1 cellular context compared by ENCODE assay signal in the genomic region with DNA sequence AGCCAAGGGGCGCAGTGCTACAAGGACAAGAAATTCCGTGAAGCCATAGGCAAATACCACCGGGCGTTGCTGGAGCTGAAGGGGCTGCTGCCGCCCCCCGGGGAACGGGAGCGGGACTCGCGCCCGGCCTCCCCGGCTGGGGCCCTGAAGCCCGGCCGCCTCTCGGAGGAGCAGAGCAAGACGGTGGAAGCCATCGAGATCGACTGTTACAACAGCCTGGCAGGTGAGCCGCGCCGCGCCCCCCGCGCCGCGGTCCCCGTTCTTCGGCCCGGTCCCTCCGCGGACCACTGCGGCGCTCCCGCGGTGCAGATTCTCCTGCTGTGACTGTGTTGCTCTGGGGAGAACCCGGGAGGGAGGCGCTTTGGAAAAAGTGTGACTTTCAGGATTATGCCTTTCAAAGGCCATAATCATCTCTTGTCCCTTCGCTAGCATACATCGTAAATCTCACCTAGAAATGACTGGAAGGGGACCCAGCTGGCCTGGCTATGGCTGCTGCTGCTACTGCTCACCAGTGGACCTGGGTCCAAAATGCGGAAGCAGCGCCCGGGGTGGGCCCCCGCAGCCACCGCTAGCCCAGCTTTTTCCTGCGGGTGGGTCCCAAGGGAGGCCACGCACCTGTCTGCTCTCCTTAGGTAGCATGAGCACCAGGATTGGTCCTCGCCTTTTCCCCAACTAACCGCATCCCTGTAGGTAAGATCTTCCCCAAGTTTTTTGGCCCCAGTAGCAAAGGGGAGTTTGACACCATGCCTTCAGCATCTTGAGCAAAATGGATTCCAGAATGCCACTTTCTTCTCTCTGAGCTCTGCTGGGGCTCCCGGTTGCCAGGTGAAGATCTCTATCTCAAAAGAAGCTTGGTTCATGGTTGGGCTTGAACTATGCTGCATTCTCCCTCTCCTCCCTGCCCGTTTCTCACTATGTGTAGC.
TF ChIP-seq lines count a peak whose summit lies in the region.

No MANE protein-coding gene starts in this region.

TF ChIP-seq in HepG2, 621 proteins besides CTCF, POLR2A, EP300 and RAD21 (continued from another document):
- TF ChIP-seq CBX1 (IDR thresholded peaks at IDR 0.05; ENCODE audit: low read depth) (no peak), YEATS4 (CRISPR knock-in tag; IDR thresholded peaks at IDR 0.05; ENCODE audit: borderline replicate concordance) (0 out of 2 replicates have a peak, but pooled peaks have one; percentile 32), ARNT2 (CRISPR knock-in tag; IDR thresholded peaks at IDR 0.05; ENCODE audit: low read depth) (0 out of 2 replicates have a peak, but pooled peaks have one; percentile 26), BCL6 (CRISPR knock-in tag; IDR thresholded peaks at IDR 0.05) (0 out of 2 replicates have a peak, but pooled peaks have one; percentile 15), FOXK1 (CRISPR knock-in tag; IDR thresholded peaks at IDR 0.05; ENCODE audit: borderline replicate concordance, low read depth) (no peak), ZFX (CRISPR knock-in tag; IDR thresholded peaks at IDR 0.05; ENCODE audit: low read depth) (0 out of 2 replicates have a peak, but pooled peaks have one; percentile 23), ZNF160 (CRISPR knock-in tag; IDR thresholded peaks at IDR 0.05) (no peak), NCOA2 (CRISPR knock-in tag; IDR thresholded peaks at IDR 0.05) (no peak), ZNF326 (CRISPR knock-in tag; IDR thresholded peaks at IDR 0.05; ENCODE audit: borderline replicate concordance) (no peak), KAT7 (CRISPR knock-in tag; IDR thresholded peaks at IDR 0.05; ENCODE audit: borderline replicate concordance) (no peak), GLI4 (CRISPR knock-in tag; IDR thresholded peaks at IDR 0.05; ENCODE audit: borderline replicate concordance) (no peak), ZNF543 (CRISPR knock-in tag; IDR thresholded peaks at IDR 0.05) (no peak), ZNF354B (CRISPR knock-in tag; IDR thresholded peaks at IDR 0.05) (no peak)
- TF ChIP-seq, protein P1, sequence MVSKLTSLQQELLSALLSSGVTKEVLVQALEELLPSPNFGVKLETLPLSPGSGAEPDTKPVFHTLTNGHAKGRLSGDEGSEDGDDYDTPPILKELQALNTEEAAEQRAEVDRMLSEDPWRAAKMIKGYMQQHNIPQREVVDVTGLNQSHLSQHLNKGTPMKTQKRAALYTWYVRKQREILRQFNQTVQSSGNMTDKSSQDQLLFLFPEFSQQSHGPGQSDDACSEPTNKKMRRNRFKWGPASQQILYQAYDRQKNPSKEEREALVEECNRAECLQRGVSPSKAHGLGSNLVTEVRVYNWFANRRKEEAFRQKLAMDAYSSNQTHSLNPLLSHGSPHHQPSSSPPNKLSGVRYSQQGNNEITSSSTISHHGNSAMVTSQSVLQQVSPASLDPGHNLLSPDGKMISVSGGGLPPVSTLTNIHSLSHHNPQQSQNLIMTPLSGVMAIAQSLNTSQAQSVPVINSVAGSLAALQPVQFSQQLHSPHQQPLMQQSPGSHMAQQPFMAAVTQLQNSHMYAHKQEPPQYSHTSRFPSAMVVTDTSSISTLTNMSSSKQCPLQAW (CRISPR knock-in tag; IDR thresholded peaks at IDR 0.05): no peak
- TF ChIP-seq, protein P2, sequence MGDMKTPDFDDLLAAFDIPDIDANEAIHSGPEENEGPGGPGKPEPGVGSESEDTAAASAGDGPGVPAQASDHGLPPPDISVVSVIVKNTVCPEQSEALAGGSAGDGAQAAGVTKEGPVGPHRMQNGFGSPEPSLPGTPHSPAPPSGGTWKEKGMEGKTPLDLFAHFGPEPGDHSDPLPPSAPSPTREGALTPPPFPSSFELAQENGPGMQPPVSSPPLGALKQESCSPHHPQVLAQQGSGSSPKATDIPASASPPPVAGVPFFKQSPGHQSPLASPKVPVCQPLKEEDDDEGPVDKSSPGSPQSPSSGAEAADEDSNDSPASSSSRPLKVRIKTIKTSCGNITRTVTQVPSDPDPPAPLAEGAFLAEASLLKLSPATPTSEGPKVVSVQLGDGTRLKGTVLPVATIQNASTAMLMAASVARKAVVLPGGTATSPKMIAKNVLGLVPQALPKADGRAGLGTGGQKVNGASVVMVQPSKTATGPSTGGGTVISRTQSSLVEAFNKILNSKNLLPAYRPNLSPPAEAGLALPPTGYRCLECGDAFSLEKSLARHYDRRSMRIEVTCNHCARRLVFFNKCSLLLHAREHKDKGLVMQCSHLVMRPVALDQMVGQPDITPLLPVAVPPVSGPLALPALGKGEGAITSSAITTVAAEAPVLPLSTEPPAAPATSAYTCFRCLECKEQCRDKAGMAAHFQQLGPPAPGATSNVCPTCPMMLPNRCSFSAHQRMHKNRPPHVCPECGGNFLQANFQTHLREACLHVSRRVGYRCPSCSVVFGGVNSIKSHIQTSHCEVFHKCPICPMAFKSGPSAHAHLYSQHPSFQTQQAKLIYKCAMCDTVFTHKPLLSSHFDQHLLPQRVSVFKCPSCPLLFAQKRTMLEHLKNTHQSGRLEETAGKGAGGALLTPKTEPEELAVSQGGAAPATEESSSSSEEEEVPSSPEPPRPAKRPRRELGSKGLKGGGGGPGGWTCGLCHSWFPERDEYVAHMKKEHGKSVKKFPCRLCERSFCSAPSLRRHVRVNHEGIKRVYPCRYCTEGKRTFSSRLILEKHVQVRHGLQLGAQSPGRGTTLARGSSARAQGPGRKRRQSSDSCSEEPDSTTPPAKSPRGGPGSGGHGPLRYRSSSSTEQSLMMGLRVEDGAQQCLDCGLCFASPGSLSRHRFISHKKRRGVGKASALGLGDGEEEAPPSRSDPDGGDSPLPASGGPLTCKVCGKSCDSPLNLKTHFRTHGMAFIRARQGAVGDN (CRISPR knock-in tag; IDR thresholded peaks at IDR 0.05): peak; percentile 11; the same call in 1 of the 2 replicates
